13 cellular contexts compared by ENCODE assay signal in genomic region chr10:6148908-6149307, GRCh38. TPM values are rescaled to one million over a fixed set of nuclear protein-coding genes. Genes with fewer than 3 reads are reported as not detected.
A peak's percentile ranks its signal among the peaks of the same experiment; 100 is the strongest.
DNase-seq lines count a peak whose midpoint lies in the region; ATAC-seq and TF ChIP-seq lines count a peak whose summit lies in the region.
"Had no signal": no experiment of that assay in that cellular context is flagged by ENCODE, and none has a peak within 500 bp of the region (broad histone marks: within the 10 kb centered on the region; RNA-seq: fewer than 3 reads in every experiment).

No MANE protein-coding gene starts in this region.

- ATAC-seq in activated CD4-positive, alpha-beta T cell treated with anti-CD3 and anti-CD28 coated beads for 36 hours, result no peak
- no peak for ATAC-seq in natural killer cell
- no peak for ATAC-seq in GM19328 (IDR thresholded peaks at IDR 0.05; ENCODE audit: unreplicated experiment)
- no peak for ATAC-seq in HG02798 (IDR thresholded peaks at IDR 0.05; ENCODE audit: poor library complexity, unreplicated experiment)
- ATAC-seq: A549, Right ventricle myocardium inferior had no signal

- POLR2A ChIA-PET in activated CD4-positive, alpha-beta T cell treated with anti-CD3 and anti-CD28 coated beads for 36 hours (lab: Charles Lee), result interaction anchor here (1.5 to 4.1 kb wide), 2 partner anchors 12 to 14 kb away, joined by 3 to 11 read pairs; no protein-coding TSS in a partner anchor
- POLR2A ChIA-PET in CD4-positive, alpha-beta memory T cell (lab: Charles Lee; ENCODE audit: partially characterized antibody), result interaction anchor here (2.3 to 3.2 kb wide), 2 partner anchors 12 to 15 kb away, joined by 10 to 22 read pairs; no protein-coding TSS in a partner anchor

- CTCF ChIA-PET in activated CD4-positive, alpha-beta T cell treated with anti-CD3 and anti-CD28 coated beads for 36 hours (lab: Charles Lee), result interaction anchor here (0.5 to 0.7 kb wide), 2 partner anchors 41 to 596 kb away, joined by 3 read pairs; no protein-coding TSS in a partner anchor
- CTCF ChIA-PET in CD4-positive, alpha-beta memory T cell (lab: Charles Lee; ENCODE audit: partially characterized antibody), result interaction anchor here (0.6 to 11.8 kb wide), 7 partner anchors 13 to 256 kb away, joined by 3 to 106 read pairs (median 3); partner anchors contain the start of gene PFKFB3

- TF ChIP-seq CTCF in natural killer cell (IDR thresholded peaks at IDR 0.05), result no peak

- no peaks in the 10 kb centered on the region for H3K36me3 ChIP-seq in CD4-positive, alpha-beta memory T cell (ENCODE audit: insufficient read depth, low read length)

- H3K36me3 Mint-ChIP-seq in activated CD4-positive, alpha-beta T cell treated with anti-CD3 and anti-CD28 coated beads for 36 hours (ENCODE audit: low read depth), result peaks cover 48% of the 10 kb centered on the region
- peaks cover 8 to 11% of the 10 kb centered on the region in 2 donors for H3K36me3 Mint-ChIP-seq in CD4-positive, alpha-beta memory T cell
- no peaks in the 10 kb centered on the region for H3K36me3 Mint-ChIP-seq in natural killer cell

- H3K9me3 ChIP-seq in CD4-positive, alpha-beta memory T cell (ENCODE audit: control insufficient read depth in 1 of 2, low read length in 2 of 2), result no peaks in the 10 kb centered on the region
- H3K9me3 ChIP-seq: A549 had no signal

- no peak overlapping the region for H3K27ac Mint-ChIP-seq in activated CD4-positive, alpha-beta T cell treated with anti-CD3 and anti-CD28 coated beads for 36 hours
- H3K27ac Mint-ChIP-seq in CD4-positive, alpha-beta memory T cell, result peak overlapping the region in 6 of 7 donors; percentile 75 to 89 (median 86)
- H3K27ac Mint-ChIP-seq in natural killer cell, result peak overlapping the region; percentile 26 to 52

- H3K27me3 Mint-ChIP-seq in activated CD4-positive, alpha-beta T cell treated with anti-CD3 and anti-CD28 coated beads for 36 hours, result no peaks in the 10 kb centered on the region
- H3K27me3 Mint-ChIP-seq in CD4-positive, alpha-beta memory T cell, result no peaks in the 10 kb centered on the region
- no peaks in the 10 kb centered on the region for H3K27me3 Mint-ChIP-seq in natural killer cell (ENCODE audit: low read depth in 2 of 2)

- H3K4me3 Mint-ChIP-seq in activated CD4-positive, alpha-beta T cell treated with anti-CD3 and anti-CD28 coated beads for 36 hours, result no peak overlapping the region
- peak overlapping the region in 4 of 8 donors; percentile 11 to 80 (median 46) for H3K4me3 Mint-ChIP-seq in CD4-positive, alpha-beta memory T cell
- peak overlapping the region; percentile 40 for H3K4me3 Mint-ChIP-seq in natural killer cell

- no peak overlapping the region for H3K27ac ChIP-seq in CD4-positive, alpha-beta memory T cell (ENCODE audit: low read depth, low read length)
- H3K27ac ChIP-seq: A549 had no signal

- peaks cover 65% of the 10 kb centered on the region for H3K4me1 Mint-ChIP-seq in activated CD4-positive, alpha-beta T cell treated with anti-CD3 and anti-CD28 coated beads for 36 hours
- peaks cover 37 to 82% (median 57%) of the 10 kb centered on the region in 4 donors for H3K4me1 Mint-ChIP-seq in CD4-positive, alpha-beta memory T cell
- H3K4me1 Mint-ChIP-seq in natural killer cell, result peaks cover 27 to 46% of the 10 kb centered on the region in 2 donors

- peak; percentile 51 for DNase-seq in activated CD4-positive, alpha-beta T cell treated with anti-CD3 and anti-CD28 coated beads for 36 hours
- no peak for DNase-seq in activated CD4-positive, alpha-beta T cell treated with anti-CD3 and anti-CD28 coated beads for 1 hour
- peak in 1 of 5 donors; percentile 67 for DNase-seq in CD4-positive, alpha-beta memory T cell
- peak; percentile 39 to 47 for DNase-seq in activated CD4-positive, alpha-beta T cell treated with anti-CD3 and anti-CD28 coated beads, Interleukin-2, amount 50 U/mL, for 4 hours
- no peak for DNase-seq in natural killer cell
- DNase-seq in NCI-H446 treated with DMSO at 0.1 percent for 48 hours (lab: John Stamatoyannopoulos, UW), result no peak
- DNase-seq: dermis blood vessel endothelial cell, NCI-H1105 had no signal

- H3K4me3 ChIP-seq in CD4-positive, alpha-beta memory T cell (ENCODE audit: low read length in 2 of 2), result no peak overlapping the region
- H3K4me3 ChIP-seq: A549, skin epidermis had no signal

- no peaks in the 10 kb centered on the region for H3K27me3 ChIP-seq in CD4-positive, alpha-beta memory T cell (ENCODE audit: insufficient read depth, low read length)

- peaks cover 59% of the 10 kb centered on the region for H3K4me1 ChIP-seq in CD4-positive, alpha-beta memory T cell (ENCODE audit: insufficient read depth, low read length)

- intact Hi-C loops in activated CD4-positive, alpha-beta T cell treated with anti-CD3 and anti-CD28 coated beads for 36 hours (cut with DNase I, micrococcal nuclease), result loop anchor here in 1 of 2 experiments (10.0 kb wide), 1 partner anchor 594 kb away; no protein-coding TSS in a partner anchor
- intact Hi-C loops in CD4-positive, alpha-beta memory T cell (cut with micrococcal nuclease), result no loop called here
- intact Hi-C loops in natural killer cell (cut with micrococcal nuclease), result loop anchor here (10.0 kb wide), 1 partner anchor 134 kb away; no protein-coding TSS in a partner anchor

- no peaks in the 10 kb centered on the region for H3K9me3 Mint-ChIP-seq in activated CD4-positive, alpha-beta T cell treated with anti-CD3 and anti-CD28 coated beads for 36 hours (ENCODE audit: low read depth)
- H3K9me3 Mint-ChIP-seq in CD4-positive, alpha-beta memory T cell, result no peaks in the 10 kb centered on the region
- no peaks in the 10 kb centered on the region for H3K9me3 Mint-ChIP-seq in natural killer cell

RNA-seq across cellular contexts. Expression of gene PFKFB3, which starts 53.8 kb away (rescaled TPM):
- 100 to 1,000 TPM; 133 to 183 TPM for total RNA-seq in activated CD4-positive, alpha-beta T cell treated with anti-CD3 and anti-CD28 coated beads for 36 hours
- 10 to 100 TPM; 55.7 to 67.1 TPM for total RNA-seq in CD4-positive, alpha-beta memory T cell
- polyA plus RNA-seq in CD4-positive, alpha-beta memory T cell, result 10 to 100 TPM; 11.8 to 16.0 TPM
- total RNA-seq in natural killer cell, result 10 to 100 TPM; 33.4 to 59.7 (median 39.0) TPM

Comparison
In these comparisons a context has a peak if more than half of its experiments do, and no peak if none do; other contexts are left out.
1. DNase-seq: peak in activated CD4-positive, alpha-beta T cell treated with anti-CD3 and anti-CD28 coated beads for 36 hours (single experiment) and activated CD4-positive, alpha-beta T cell treated with anti-CD3 and anti-CD28 coated beads, Interleukin-2, amount 50 U/mL, for 4 hours (2 of 2); none in activated CD4-positive, alpha-beta T cell treated with anti-CD3 and anti-CD28 coated beads for 1 hour (single experiment), natural killer cell (single experiment) and NCI-H446 treated with DMSO at 0.1 percent for 48 hours (single experiment).